In genomic region chr21:34858559-34858958, GRCh38 we compare ENCODE assay signal across 27 cellular contexts.
DNase-seq lines count a peak whose midpoint lies in the region; ATAC-seq and TF ChIP-seq lines count a peak whose summit lies in the region.
"Had no signal": no experiment of that assay in that cellular context is flagged by ENCODE, and none has a peak within 500 bp of the region (broad histone marks: within the 10 kb centered on the region; RNA-seq: fewer than 3 reads in every experiment).

No MANE protein-coding gene starts in this region.

- CTCF ChIA-PET in HEK293 (lab: Yijun Ruan, JAX), result interaction anchor here (0.7 to 2.6 kb wide), 6 partner anchors 10 to 934 kb away, joined by 3 to 10 read pairs (median 4); no protein-coding TSS in a partner anchor

- DNase-seq in breast epithelium (ENCODE audit: low spot score in 2 of 2), result no peak
- no peak for DNase-seq in mucosa of descending colon
- no peak for DNase-seq in NCI-H345 (lab: John Stamatoyannopoulos, UW)
- DNase-seq in NCI-H1092 treated with DMSO at 0.1 percent for 48 hours (lab: John Stamatoyannopoulos, UW), result no peak
- no peak for DNase-seq in NCI-H187 (lab: John Stamatoyannopoulos, UW)
- DNase-seq: activated CD4-positive, alpha-beta T cell treated with anti-CD3 and anti-CD28 coated beads for 48 hours; activated naive CD8-positive, alpha-beta T cell treated with anti-CD3 and anti-CD28 coated beads, Interleukin-2, amount 50 U/mL, for 24 hours; CD4-positive, CD25-positive, alpha-beta regulatory T cell; cerebellar nuclear complex; NCI-H1105; NCI-H1930; NCI-H524 treated with DMSO at 0.1 percent for 48 hours; NK-92 treated with Interleukin-12 subunit alpha and Interleukin-12 subunit beta, amount 100 ng/mL, for 24 hours; Peyer's patch; SIG-M5; sigmoid colon; stimulated activated CD4-positive, alpha-beta T cell treated with anti-CD3 and anti-CD28 coated beads, Interleukin-4, amount 100 ng/mL, for 4 hours; stimulated activated naive CD4-positive, alpha-beta T cell; T1000; WERI-Rb-1 had no signal

- H3K4me2 ChIP-seq in BLaER1, result peak overlapping the region; percentile 16; the same call in 1 of the 2 replicates

- POLR2A ChIA-PET in HEK293 (lab: Yijun Ruan, JAX), result no interaction called here

- H3K27me3 ChIP-seq in BLaER1 (no peaks in the 10 kb centered on the region), breast epithelium (no peaks in the 10 kb centered on the region)
- H3K27me3 ChIP-seq: neutrophil, Peyer's patch, sigmoid colon had no signal

- no peak overlapping the region for H3K9ac ChIP-seq in BLaER1

- H3K4me3 ChIP-seq in BLaER1 (no peak overlapping the region), HEK293 (ENCODE audit: low read depth, low read length) (no peak overlapping the region), breast epithelium (no peak overlapping the region), mucosa of descending colon (no peak overlapping the region)
- H3K4me3 ChIP-seq: GM12878, lung, Peyer's patch, sigmoid colon had no signal

- no peak overlapping the region for H3K27ac ChIP-seq in BLaER1
- no peak overlapping the region for H3K27ac ChIP-seq in HEK293 (ENCODE audit: extremely low read depth, low read depth, low read length)
- H3K27ac ChIP-seq in breast epithelium, result peak overlapping the region; percentile 19 to 60
- H3K27ac ChIP-seq: epithelial cell of prostate, neutrophil, Peyer's patch, sigmoid colon, WERI-Rb-1 had no signal

- H3K4me1 ChIP-seq in BLaER1 (peaks cover 24% of the 10 kb centered on the region), HEK293 (ENCODE audit: control insufficient read depth, insufficient read depth, low read length) (peaks cover 11% of the 10 kb centered on the region), breast epithelium (no peaks in the 10 kb centered on the region), mucosa of descending colon (ENCODE audit: low read depth) (peaks cover 13% of the 10 kb centered on the region)
- H3K4me1 ChIP-seq: sigmoid colon had no signal

- H3K9me3 ChIP-seq in BLaER1, result no peaks in the 10 kb centered on the region
- no peaks in the 10 kb centered on the region for H3K9me3 ChIP-seq in HEK293 (ENCODE audit: control insufficient read depth, insufficient read depth, low read depth, low read length)
- H3K9me3 ChIP-seq in breast epithelium, result no peaks in the 10 kb centered on the region
- H3K9me3 ChIP-seq in mucosa of descending colon, result no peaks in the 10 kb centered on the region
- H3K9me3 ChIP-seq: neutrophil, Peyer's patch, sigmoid colon had no signal

- H3K36me3 ChIP-seq in BLaER1, result peaks cover 99% of the 10 kb centered on the region
- H3K36me3 ChIP-seq in HEK293 (ENCODE audit: control insufficient read depth in 2 of 2, insufficient read depth in 1 of 2, low read length in 2 of 2), result peaks cover 3 to 11% of the 10 kb centered on the region in 2 experiments; a peak in 2 of 3 replicates
- H3K36me3 ChIP-seq in breast epithelium, result no peaks in the 10 kb centered on the region
- H3K36me3 ChIP-seq in mucosa of descending colon (ENCODE audit: low read depth), result peaks cover 3% of the 10 kb centered on the region
- H3K36me3 ChIP-seq: WERI-Rb-1 had no signal

- no peak for TF ChIP-seq CTCF in HEK293 (tag by site-specific recombination; IDR thresholded peaks at IDR 0.05)
- TF ChIP-seq CTCF in breast epithelium (IDR thresholded peaks at IDR 0.05), result no peak
- no peak for TF ChIP-seq CTCF in mucosa of descending colon (IDR thresholded peaks at IDR 0.05)

- intact Hi-C loops in breast epithelium (cut with DNase I; ENCODE audit: low total_unique reads) (no loop called here), mucosa of descending colon (cut with DNase I, micrococcal nuclease) (no loop called here)

- peak; percentile 51 for ATAC-seq in mucosa of descending colon
- no peak for ATAC-seq in HG03354 (IDR thresholded peaks at IDR 0.05; ENCODE audit: poor library complexity, severe bottlenecking, unreplicated experiment)
- ATAC-seq: activated naive CD8-positive, alpha-beta T cell treated with anti-CD3 and anti-CD28 coated beads, Interleukin-2, amount 50 U/mL, for 24 hours; GM12878 had no signal

- TF ChIP-seq POLR2A in breast epithelium (IDR thresholded peaks at IDR 0.05), result no peak

- H4K20me1 ChIP-seq in BLaER1, result peaks cover 100% of the 10 kb centered on the region

TF ChIP-seq in HEK293, 187 proteins besides CTCF, POLR2A, EP300 and RAD21:
- TF ChIP-seq ZFP37 (tag by site-specific recombination; IDR thresholded peaks at IDR 0.05), result no peak
- TF ChIP-seq KLF1 (tag by site-specific recombination; IDR thresholded peaks at IDR 0.05), result peak; percentile 79
TF ChIP-seq in HEK293: peak in this region for 1.

Comparison
In these comparisons a context has a peak if more than half of its experiments do, and no peak if none do; other contexts are left out.
1. H3K27ac ChIP-seq: peak in breast epithelium (2 of 2); none in BLaER1 (single experiment) and HEK293 (single experiment).